14 cellular contexts compared by ENCODE assay signal in genomic region chr19:32268381-32268780, GRCh38.
DNase-seq lines count a peak whose midpoint lies in the region; ATAC-seq lines count a peak whose summit lies in the region.
"Had no signal": no experiment of that assay in that cellular context is flagged by ENCODE, and none has a peak within 500 bp of the region (broad histone marks: within the 10 kb centered on the region; RNA-seq: fewer than 3 reads in every experiment).

No MANE protein-coding gene starts in this region.

- H3K9ac ChIP-seq in SK-N-MC (ENCODE audit: insufficient read length): no peak overlapping the region
- H3K9ac ChIP-seq: BLaER1, GM23248 had no signal

- H3K27ac ChIP-seq in SK-N-MC: no peak overlapping the region
- H3K27ac ChIP-seq: BLaER1, GM23248 had no signal

- H3K9me3 ChIP-seq in SK-N-MC (ENCODE audit: low read depth, low read length): no peaks in the 10 kb centered on the region

- no peak for ATAC-seq in GM19351 (IDR thresholded peaks at IDR 0.05; ENCODE audit: unreplicated experiment)
- ATAC-seq: CD8-positive, alpha-beta T cell; HCT116 had no signal

- H3K36me3 ChIP-seq in SK-N-MC (ENCODE audit: insufficient read depth, low read length): no peaks in the 10 kb centered on the region
- H3K36me3 ChIP-seq: BLaER1 had no signal

- H3K4me3 ChIP-seq in SK-N-MC: 0 out of 2 replicates have a peak overlapping the region, but pooled peaks have one; percentile 25
- H3K4me3 ChIP-seq: BLaER1, GM23248 had no signal

- peak; percentile 63 for DNase-seq in COLO829 (ENCODE audit: low spot score)
- DNase-seq in NCI-H69 (lab: John Stamatoyannopoulos, UW): peak; percentile 14
- DNase-seq in SK-N-MC (ENCODE audit: low read depth, low spot score): peak; percentile 66
- no peak for DNase-seq in SKM-1 treated with dmso at 0.1 percent for 144 hours (lab: John Stamatoyannopoulos, UW; ENCODE audit: unreplicated experiment)
- DNase-seq in kidney tubule cell (ENCODE audit: low spot score): no peak
- DNase-seq: CD4-positive, CD25-positive, alpha-beta regulatory T cell; CD8-positive, alpha-beta T cell; DMS53; DND-41; GM23248; H9 had no signal

Comparison
In these comparisons a context has a peak if more than half of its experiments do, and no peak if none do; other contexts are left out.
1. DNase-seq: peak in COLO829 (single experiment), NCI-H69 (single experiment) and SK-N-MC (single experiment); none in SKM-1 treated with dmso at 0.1 percent for 144 hours (single experiment) and kidney tubule cell (single experiment).